In the genomic region with DNA sequence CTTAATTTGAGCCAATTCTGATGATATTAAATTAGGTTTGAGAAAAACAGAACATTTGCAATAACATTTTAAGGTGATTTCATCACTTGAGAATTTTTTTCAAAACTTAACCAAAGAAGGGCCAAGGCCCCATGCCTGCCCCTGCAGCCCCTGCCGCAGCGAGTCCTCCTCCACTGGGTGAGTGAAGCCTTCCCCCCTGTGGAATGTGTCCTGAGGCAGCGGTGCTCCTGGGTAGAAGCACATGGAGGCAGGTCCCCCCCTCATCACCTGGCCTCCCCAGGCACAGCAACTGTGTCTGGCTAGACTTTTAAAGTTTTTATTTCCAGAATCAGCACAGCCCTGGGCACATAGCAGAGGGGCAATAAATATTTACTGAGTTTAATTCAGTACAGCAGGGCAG, we compare ENCODE assay signal across 2 cellular contexts.
TF ChIP-seq lines count a peak whose summit lies in the region.

No MANE protein-coding gene starts in this region.

TF ChIP-seq in HepG2, 621 proteins besides CTCF, POLR2A, EP300 and RAD21:
- TF ChIP-seq ZNF263 (CRISPR knock-in tag; IDR thresholded peaks at IDR 0.05) (0 out of 2 replicates have a peak, but pooled peaks have one; percentile 27), CCAR2 (optimal IDR thresholded peaks at IDR 0.05; ENCODE audit: low read depth, low read length) (no peak)
TF ChIP-seq in HepG2: peak in this region for 1.

TF ChIP-seq in H1, 55 proteins besides CTCF, POLR2A, EP300 and RAD21:
- peak; percentile 53; the same call in 1 of the 2 replicates for TF ChIP-seq TEAD4 (IDR thresholded peaks at IDR 0.05; ENCODE audit: low read depth, low read length)
- peak; percentile 0 for TF ChIP-seq RNF2 (IDR thresholded peaks at IDR 0.05; ENCODE audit: borderline replicate concordance, low read depth, low read length, missing control alignments, poor library complexity, severe bottlenecking)
- TF ChIP-seq, protein P1, sequence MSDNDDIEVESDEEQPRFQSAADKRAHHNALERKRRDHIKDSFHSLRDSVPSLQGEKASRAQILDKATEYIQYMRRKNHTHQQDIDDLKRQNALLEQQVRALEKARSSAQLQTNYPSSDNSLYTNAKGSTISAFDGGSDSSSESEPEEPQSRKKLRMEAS (IDR thresholded peaks at IDR 0.05): peak; percentile 38; the same call in 1 of the 2 replicates
- TF ChIP-seq RXRA (IDR thresholded peaks at IDR 0.05; ENCODE audit: insufficient read depth, low read depth, low read length): no peak
- no peak for TF ChIP-seq NANOG (IDR thresholded peaks at IDR 0.05; ENCODE audit: insufficient read depth, low read depth, low read length, poor library complexity, severe bottlenecking)
